In the genomic region with DNA sequence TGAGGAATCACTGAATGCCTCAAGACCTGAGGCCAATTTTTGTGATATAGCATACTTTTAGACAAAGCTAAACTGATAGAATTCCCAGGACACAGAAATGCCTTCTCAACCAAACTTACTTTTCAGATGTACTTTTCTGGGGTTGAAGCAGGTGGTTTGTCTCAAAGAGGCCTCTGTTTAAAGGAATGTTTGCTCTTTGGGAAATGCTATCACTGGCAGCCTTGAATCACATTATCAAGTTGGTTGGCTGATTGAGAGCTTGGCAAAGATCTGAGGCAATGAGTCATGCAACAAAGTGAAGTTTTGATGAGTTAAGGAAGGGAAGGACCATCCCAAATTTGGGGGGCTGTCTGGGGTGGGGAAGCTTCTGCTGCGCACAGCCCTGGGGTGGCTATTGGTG, we compare ENCODE assay signal across 22 cellular contexts.
"Had no signal": no experiment of that assay in that cellular context is flagged by ENCODE, and none has a peak within 500 bp of the region (broad histone marks: within the 10 kb centered on the region; RNA-seq: fewer than 3 reads in every experiment).

No MANE protein-coding gene starts in this region.

- H3K27ac ChIP-seq: dorsolateral prefrontal cortex, gastroesophageal sphincter, neutrophil, right atrium auricular region had no signal

- DNase-seq: cortex of kidney; dorsolateral prefrontal cortex; effector memory CD4-positive, alpha-beta T cell; foreskin fibroblast; glutamatergic neuron; immature natural killer cell; left cardiac atrium; left ventricle myocardium superior; mesendoderm; naive thymus-derived CD4-positive, alpha-beta T cell; posterior cingulate gyrus; small intestine; stimulated activated CD4-positive, alpha-beta T cell treated with anti-CD3 and anti-CD28 coated beads, Interleukin-12 subunit alpha, Interleukin-12 subunit beta, amount 100 ng/mL, for 4 hours; stimulated activated naive CD4-positive, alpha-beta T cell; trophoblast cell had no signal

- H3K4me3 ChIP-seq: dorsolateral prefrontal cortex, gastroesophageal sphincter, lung, right atrium auricular region had no signal

- H3K9me3 ChIP-seq: gastroesophageal sphincter, neutrophil, right atrium auricular region had no signal

- H3K4me1 ChIP-seq: gastroesophageal sphincter had no signal

- ATAC-seq: esophagus mucosa; gastroesophageal sphincter; left ventricle myocardium superior; naive thymus-derived CD4-positive, alpha-beta T cell had no signal

- FAIRE-seq: endometrium, keratinocyte, small intestine had no signal

- H3K27me3 ChIP-seq: dorsolateral prefrontal cortex, gastroesophageal sphincter, neutrophil, right atrium auricular region had no signal

- H3K36me3 ChIP-seq: gastroesophageal sphincter, neutrophil, right atrium auricular region had no signal
